19 cellular contexts compared by ENCODE assay signal in the genomic region with DNA sequence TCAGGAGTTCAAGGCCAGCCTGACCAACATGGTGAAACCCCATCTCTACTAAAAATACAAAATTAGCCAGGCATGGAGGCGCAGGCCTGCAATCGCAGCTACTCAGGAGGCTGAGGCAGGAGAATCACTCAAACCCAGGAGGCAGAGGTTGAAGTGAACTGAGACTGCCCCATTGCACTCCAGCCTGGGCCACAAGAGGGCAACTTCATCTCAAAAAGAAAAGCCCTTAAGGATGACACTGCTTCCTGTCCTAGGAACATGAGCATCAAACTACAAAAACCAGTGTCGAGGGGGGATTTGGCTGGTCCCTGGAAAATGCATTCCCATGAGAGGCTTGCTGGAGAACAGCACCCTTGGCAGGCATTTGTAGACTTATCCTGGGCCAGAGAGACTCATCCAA.
A peak's percentile ranks its signal among the peaks of the same experiment; 100 is the strongest.
DNase-seq lines count a peak whose midpoint lies in the region; ATAC-seq and TF ChIP-seq lines count a peak whose summit lies in the region.
"Had no signal": no experiment of that assay in that cellular context is flagged by ENCODE, and none has a peak within 500 bp of the region (broad histone marks: within the 10 kb centered on the region; RNA-seq: fewer than 3 reads in every experiment).

No MANE protein-coding gene starts in this region.

- H3K4me3 ChIP-seq in iPS DF 6.9 (ENCODE audit: low read length), result no peak overlapping the region
- no peak overlapping the region for H3K4me3 ChIP-seq in lower lobe of right lung
- H3K4me3 ChIP-seq in H7 (ENCODE audit: insufficient read depth, low read depth, low read length), result no peak overlapping the region
- H3K4me3 ChIP-seq: A549, GM12878, MG63, PC-9, SK-N-MC had no signal

- in situ Hi-C loops in SK-MEL-5 (cut with HindIII; ENCODE audit: low pct_unique_long_range_greater_than_20kb, low sequenced_read_pairs), result no loop called here

- H3K9me3 ChIP-seq in iPS DF 6.9 (ENCODE audit: control insufficient read depth, insufficient read depth, low read length) (no peaks in the 10 kb centered on the region), lower lobe of right lung (no peaks in the 10 kb centered on the region)
- H3K9me3 ChIP-seq: A549, MG63 had no signal

- TF ChIP-seq CTCF in GM12872 (IDR thresholded peaks at IDR 0.05; ENCODE audit: insufficient read depth, low read depth, low read length), result 0 out of 3 replicates have a peak, but pooled peaks have one; percentile 10
- no peak for TF ChIP-seq CTCF in lower lobe of right lung (IDR thresholded peaks at IDR 0.05)

- H3K27ac ChIP-seq in iPS DF 6.9 (ENCODE audit: low read length) (no peak overlapping the region), lower lobe of right lung (no peak overlapping the region)
- H3K27ac ChIP-seq: A549, PC-9, SK-N-MC had no signal

- intact Hi-C loops in lower lobe of right lung (cut with DNase I), result no loop called here

- WGBS in iPS DF 6.9 (ENCODE audit: insufficient coverage, insufficient read length), result no CpG with 5 or more reads among the region's 3 CpGs

- H3K4me1 ChIP-seq in iPS DF 6.9 (ENCODE audit: control insufficient read depth, insufficient read depth, low read length) (no peaks in the 10 kb centered on the region), lower lobe of right lung (no peaks in the 10 kb centered on the region)
- H3K4me1 ChIP-seq: A549 had no signal

- no peak for ATAC-seq in lower lobe of right lung
- ATAC-seq: A549, GM12878 had no signal

- peak; percentile 8 for DNase-seq in NAMALWA (ENCODE audit: low spot score)
- peak; percentile 3 for DNase-seq in SK-MEL-5 (ENCODE audit: low read depth, low spot score)
- DNase-seq in iPS DF 6.9 (ENCODE audit: low read depth, low spot score), result peak; percentile 16
- DNase-seq in lower lobe of right lung, result no peak
- DNase-seq in NCI-H1694 (lab: John Stamatoyannopoulos, UW), result no peak
- DNase-seq in Kasumi-1 (lab: John Stamatoyannopoulos, UW), result no peak
- no peak for DNase-seq in H7
- DNase-seq: HCEC 1CT, MG63, NCI-H146, NCI-H2171 treated with DMSO at 0.1 percent for 48 hours, PC-9, RPMI8226, SHP77, SW 1271 had no signal

- no peaks in the 10 kb centered on the region for H3K27me3 ChIP-seq in iPS DF 6.9 (ENCODE audit: control insufficient read depth, insufficient read depth, low read length)
- H3K27me3 ChIP-seq in lower lobe of right lung (ENCODE audit: low read depth), result no peaks in the 10 kb centered on the region
- no peaks in the 10 kb centered on the region for H3K27me3 ChIP-seq in H7 (ENCODE audit: control insufficient read depth, insufficient read depth, low read length)
- H3K27me3 ChIP-seq: MG63 had no signal

- H3K36me3 ChIP-seq in iPS DF 6.9 (ENCODE audit: control insufficient read depth, insufficient read depth, low read length) (no peaks in the 10 kb centered on the region), lower lobe of right lung (no peaks in the 10 kb centered on the region), H7 (replicated peaks; ENCODE audit: control insufficient read depth, insufficient read depth, low read length) (no peaks in the 10 kb centered on the region)
- H3K36me3 ChIP-seq: MG63 had no signal

Comparison
In these comparisons a context has a peak if more than half of its experiments do, and no peak if none do; other contexts are left out.
1. DNase-seq: peak in NAMALWA (single experiment), SK-MEL-5 (single experiment) and iPS DF 6.9 (single experiment); none in lower lobe of right lung (single experiment), NCI-H1694 (single experiment), Kasumi-1 (0 of 2) and H7 (single experiment).